Comparison of ENCODE assay signal across 1 cellular context in the genomic region with DNA sequence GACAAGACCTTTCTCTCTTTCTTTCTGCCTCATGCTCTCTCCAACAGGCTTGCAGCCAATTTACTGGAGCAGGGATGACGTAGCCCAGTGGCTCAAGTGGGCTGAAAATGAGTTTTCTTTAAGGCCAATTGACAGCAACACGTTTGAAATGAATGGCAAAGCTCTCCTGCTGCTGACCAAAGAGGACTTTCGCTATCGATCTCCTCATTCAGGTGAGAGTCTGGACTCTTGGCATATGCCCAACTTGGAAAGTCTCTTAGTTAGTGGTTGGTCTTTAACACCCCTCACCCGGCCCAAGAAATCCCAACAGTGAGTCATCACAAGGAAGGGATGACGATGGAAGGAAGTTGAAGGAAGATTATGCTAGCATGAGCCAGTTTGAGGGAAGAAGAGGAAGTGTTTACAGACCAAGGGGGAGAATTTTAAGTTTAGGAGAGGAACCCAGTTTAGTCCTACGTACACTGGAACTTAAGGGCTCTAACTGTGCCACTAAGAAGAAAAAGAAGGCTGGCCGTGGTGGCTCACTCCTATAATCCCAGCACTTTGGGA.
A peak's percentile ranks its signal among the peaks of the same experiment; 100 is the strongest.
TF ChIP-seq lines count a peak whose summit lies in the region.

No MANE protein-coding gene starts in this region.

TF ChIP-seq in K562, 482 proteins besides CTCF, POLR2A, EP300 and RAD21 (continued from another document and continues in another):
- TF ChIP-seq ZKSCAN1 (IDR thresholded peaks at IDR 0.05; ENCODE audit: low read depth, low read length) (no peak), ARID1B (IDR thresholded peaks at IDR 0.05) (peak; percentile 22; the same call in 1 of the 2 replicates), SOX6 (IDR thresholded peaks at IDR 0.05) (no peak), ZNF212 (CRISPR knock-in tag; IDR thresholded peaks at IDR 0.05) (no peak), RUNX1 (IDR thresholded peaks at IDR 0.05; ENCODE audit: low read depth) (no peak), CBX2 (IDR thresholded peaks at IDR 0.05; ENCODE audit: insufficient read depth, low read length, poor library complexity, severe bottlenecking) (no peak), ZFP1 (CRISPR knock-in tag; IDR thresholded peaks at IDR 0.05) (no peak), SMARCE1 (IDR thresholded peaks at IDR 0.05) (peak; percentile 31; the same call in 1 of the 2 replicates), SMARCC2 (IDR thresholded peaks at IDR 0.05; ENCODE audit: low read depth) (no peak), ATF1 (CRISPR knock-in tag; IDR thresholded peaks at IDR 0.05) (no peak), ATF1 (tag; IDR thresholded peaks at IDR 0.05) (no peak), NR2C2 (CRISPR knock-in tag; IDR thresholded peaks at IDR 0.05) (no peak), NR2C2 (tag; IDR thresholded peaks at IDR 0.05) (peak; percentile 26; the same call in 1 of the 2 replicates), ETV6 (IDR thresholded peaks at IDR 0.05; ENCODE audit: borderline replicate concordance in 1 of 2, low read depth in 2 of 2, low read length in 1 of 2) (peak; percentile 16 to 67; a peak in 2 of 4 replicates), ETV6 (CRISPR knock-in tag; IDR thresholded peaks at IDR 0.05; ENCODE audit: borderline replicate concordance) (no peak), KDM2B (CRISPR knock-in tag; IDR thresholded peaks at IDR 0.05) (no peak), RBM14 (IDR thresholded peaks at IDR 0.05; ENCODE audit: borderline replicate concordance, insufficient read depth, low read depth, low read length) (no peak), ZNF143 (CRISPR knock-in tag; IDR thresholded peaks at IDR 0.05) (no peak), CBFA2T2 (conservative IDR thresholded peaks at IDR 0.05) (no peak), ZNF3 (CRISPR knock-in tag; IDR thresholded peaks at IDR 0.05) (no peak), ZNF121 (CRISPR knock-in tag; conservative IDR thresholded peaks at IDR 0.05) (no peak), ILK (tag; IDR thresholded peaks at IDR 0.05; ENCODE audit: borderline replicate concordance, low read depth) (no peak)
- TF ChIP-seq, protein P1, sequence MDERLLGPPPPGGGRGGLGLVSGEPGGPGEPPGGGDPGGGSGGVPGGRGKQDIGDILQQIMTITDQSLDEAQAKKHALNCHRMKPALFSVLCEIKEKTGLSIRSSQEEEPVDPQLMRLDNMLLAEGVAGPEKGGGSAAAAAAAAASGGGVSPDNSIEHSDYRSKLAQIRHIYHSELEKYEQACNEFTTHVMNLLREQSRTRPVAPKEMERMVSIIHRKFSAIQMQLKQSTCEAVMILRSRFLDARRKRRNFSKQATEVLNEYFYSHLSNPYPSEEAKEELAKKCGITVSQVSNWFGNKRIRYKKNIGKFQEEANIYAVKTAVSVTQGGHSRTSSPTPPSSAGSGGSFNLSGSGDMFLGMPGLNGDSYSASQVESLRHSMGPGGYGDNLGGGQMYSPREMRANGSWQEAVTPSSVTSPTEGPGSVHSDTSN (CRISPR knock-in tag; IDR thresholded peaks at IDR 0.05; ENCODE audit: low read depth): no peak
- TF ChIP-seq, protein P1 (tag; conservative IDR thresholded peaks at IDR 0.05; ENCODE audit: low read depth): no peak
- TF ChIP-seq, protein P2, sequence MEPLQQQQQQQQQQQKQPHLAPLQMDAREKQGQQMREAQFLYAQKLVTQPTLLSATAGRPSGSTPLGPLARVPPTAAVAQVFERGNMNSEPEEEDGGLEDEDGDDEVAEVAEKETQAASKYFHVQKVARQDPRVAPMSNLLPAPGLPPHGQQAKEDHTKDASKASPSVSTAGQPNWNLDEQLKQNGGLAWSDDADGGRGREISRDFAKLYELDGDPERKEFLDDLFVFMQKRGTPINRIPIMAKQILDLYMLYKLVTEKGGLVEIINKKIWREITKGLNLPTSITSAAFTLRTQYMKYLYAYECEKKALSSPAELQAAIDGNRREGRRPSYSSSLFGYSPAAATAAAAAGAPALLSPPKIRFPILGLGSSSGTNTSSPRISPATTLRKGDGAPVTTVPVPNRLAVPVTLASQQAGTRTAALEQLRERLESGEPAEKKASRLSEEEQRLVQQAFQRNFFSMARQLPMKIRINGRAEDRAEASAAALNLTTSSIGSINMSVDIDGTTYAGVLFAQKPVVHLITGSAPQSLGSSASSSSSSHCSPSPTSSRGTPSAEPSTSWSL (CRISPR knock-in tag; IDR thresholded peaks at IDR 0.05; ENCODE audit: borderline replicate concordance): no peak
- TF ChIP-seq, protein P3, sequence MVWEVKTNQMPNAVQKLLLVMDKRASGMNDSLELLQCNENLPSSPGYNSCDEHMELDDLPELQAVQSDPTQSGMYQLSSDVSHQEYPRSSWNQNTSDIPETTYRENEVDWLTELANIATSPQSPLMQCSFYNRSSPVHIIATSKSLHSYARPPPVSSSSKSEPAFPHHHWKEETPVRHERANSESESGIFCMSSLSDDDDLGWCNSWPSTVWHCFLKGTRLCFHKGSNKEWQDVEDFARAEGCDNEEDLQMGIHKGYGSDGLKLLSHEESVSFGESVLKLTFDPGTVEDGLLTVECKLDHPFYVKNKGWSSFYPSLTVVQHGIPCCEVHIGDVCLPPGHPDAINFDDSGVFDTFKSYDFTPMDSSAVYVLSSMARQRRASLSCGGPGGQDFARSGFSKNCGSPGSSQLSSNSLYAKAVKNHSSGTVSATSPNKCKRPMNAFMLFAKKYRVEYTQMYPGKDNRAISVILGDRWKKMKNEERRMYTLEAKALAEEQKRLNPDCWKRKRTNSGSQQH (CRISPR knock-in tag; IDR thresholded peaks at IDR 0.05): no peak
- TF ChIP-seq, protein P4, sequence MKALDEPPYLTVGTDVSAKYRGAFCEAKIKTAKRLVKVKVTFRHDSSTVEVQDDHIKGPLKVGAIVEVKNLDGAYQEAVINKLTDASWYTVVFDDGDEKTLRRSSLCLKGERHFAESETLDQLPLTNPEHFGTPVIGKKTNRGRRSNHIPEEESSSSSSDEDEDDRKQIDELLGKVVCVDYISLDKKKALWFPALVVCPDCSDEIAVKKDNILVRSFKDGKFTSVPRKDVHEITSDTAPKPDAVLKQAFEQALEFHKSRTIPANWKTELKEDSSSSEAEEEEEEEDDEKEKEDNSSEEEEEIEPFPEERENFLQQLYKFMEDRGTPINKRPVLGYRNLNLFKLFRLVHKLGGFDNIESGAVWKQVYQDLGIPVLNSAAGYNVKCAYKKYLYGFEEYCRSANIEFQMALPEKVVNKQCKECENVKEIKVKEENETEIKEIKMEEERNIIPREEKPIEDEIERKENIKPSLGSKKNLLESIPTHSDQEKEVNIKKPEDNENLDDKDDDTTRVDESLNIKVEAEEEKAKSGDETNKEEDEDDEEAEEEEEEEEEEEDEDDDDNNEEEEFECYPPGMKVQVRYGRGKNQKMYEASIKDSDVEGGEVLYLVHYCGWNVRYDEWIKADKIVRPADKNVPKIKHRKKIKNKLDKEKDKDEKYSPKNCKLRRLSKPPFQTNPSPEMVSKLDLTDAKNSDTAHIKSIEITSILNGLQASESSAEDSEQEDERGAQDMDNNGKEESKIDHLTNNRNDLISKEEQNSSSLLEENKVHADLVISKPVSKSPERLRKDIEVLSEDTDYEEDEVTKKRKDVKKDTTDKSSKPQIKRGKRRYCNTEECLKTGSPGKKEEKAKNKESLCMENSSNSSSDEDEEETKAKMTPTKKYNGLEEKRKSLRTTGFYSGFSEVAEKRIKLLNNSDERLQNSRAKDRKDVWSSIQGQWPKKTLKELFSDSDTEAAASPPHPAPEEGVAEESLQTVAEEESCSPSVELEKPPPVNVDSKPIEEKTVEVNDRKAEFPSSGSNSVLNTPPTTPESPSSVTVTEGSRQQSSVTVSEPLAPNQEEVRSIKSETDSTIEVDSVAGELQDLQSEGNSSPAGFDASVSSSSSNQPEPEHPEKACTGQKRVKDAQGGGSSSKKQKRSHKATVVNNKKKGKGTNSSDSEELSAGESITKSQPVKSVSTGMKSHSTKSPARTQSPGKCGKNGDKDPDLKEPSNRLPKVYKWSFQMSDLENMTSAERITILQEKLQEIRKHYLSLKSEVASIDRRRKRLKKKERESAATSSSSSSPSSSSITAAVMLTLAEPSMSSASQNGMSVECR (CRISPR knock-in tag; IDR thresholded peaks at IDR 0.05): no peak
- TF ChIP-seq, protein P5, sequence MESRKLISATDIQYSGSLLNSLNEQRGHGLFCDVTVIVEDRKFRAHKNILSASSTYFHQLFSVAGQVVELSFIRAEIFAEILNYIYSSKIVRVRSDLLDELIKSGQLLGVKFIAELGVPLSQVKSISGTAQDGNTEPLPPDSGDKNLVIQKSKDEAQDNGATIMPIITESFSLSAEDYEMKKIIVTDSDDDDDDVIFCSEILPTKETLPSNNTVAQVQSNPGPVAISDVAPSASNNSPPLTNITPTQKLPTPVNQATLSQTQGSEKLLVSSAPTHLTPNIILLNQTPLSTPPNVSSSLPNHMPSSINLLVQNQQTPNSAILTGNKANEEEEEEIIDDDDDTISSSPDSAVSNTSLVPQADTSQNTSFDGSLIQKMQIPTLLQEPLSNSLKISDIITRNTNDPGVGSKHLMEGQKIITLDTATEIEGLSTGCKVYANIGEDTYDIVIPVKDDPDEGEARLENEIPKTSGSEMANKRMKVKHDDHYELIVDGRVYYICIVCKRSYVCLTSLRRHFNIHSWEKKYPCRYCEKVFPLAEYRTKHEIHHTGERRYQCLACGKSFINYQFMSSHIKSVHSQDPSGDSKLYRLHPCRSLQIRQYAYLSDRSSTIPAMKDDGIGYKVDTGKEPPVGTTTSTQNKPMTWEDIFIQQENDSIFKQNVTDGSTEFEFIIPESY (CRISPR knock-in tag; IDR thresholded peaks at IDR 0.05): no peak
- TF ChIP-seq, protein P6, sequence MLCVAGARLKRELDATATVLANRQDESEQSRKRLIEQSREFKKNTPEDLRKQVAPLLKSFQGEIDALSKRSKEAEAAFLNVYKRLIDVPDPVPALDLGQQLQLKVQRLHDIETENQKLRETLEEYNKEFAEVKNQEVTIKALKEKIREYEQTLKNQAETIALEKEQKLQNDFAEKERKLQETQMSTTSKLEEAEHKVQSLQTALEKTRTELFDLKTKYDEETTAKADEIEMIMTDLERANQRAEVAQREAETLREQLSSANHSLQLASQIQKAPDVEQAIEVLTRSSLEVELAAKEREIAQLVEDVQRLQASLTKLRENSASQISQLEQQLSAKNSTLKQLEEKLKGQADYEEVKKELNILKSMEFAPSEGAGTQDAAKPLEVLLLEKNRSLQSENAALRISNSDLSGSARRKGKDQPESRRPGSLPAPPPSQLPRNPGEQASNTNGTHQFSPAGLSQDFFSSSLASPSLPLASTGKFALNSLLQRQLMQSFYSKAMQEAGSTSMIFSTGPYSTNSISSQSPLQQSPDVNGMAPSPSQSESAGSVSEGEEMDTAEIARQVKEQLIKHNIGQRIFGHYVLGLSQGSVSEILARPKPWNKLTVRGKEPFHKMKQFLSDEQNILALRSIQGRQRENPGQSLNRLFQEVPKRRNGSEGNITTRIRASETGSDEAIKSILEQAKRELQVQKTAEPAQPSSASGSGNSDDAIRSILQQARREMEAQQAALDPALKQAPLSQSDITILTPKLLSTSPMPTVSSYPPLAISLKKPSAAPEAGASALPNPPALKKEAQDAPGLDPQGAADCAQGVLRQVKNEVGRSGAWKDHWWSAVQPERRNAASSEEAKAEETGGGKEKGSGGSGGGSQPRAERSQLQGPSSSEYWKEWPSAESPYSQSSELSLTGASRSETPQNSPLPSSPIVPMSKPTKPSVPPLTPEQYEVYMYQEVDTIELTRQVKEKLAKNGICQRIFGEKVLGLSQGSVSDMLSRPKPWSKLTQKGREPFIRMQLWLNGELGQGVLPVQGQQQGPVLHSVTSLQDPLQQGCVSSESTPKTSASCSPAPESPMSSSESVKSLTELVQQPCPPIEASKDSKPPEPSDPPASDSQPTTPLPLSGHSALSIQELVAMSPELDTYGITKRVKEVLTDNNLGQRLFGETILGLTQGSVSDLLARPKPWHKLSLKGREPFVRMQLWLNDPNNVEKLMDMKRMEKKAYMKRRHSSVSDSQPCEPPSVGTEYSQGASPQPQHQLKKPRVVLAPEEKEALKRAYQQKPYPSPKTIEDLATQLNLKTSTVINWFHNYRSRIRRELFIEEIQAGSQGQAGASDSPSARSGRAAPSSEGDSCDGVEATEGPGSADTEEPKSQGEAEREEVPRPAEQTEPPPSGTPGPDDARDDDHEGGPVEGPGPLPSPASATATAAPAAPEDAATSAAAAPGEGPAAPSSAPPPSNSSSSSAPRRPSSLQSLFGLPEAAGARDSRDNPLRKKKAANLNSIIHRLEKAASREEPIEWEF (CRISPR knock-in tag; IDR thresholded peaks at IDR 0.05): no peak
- TF ChIP-seq, protein P7, sequence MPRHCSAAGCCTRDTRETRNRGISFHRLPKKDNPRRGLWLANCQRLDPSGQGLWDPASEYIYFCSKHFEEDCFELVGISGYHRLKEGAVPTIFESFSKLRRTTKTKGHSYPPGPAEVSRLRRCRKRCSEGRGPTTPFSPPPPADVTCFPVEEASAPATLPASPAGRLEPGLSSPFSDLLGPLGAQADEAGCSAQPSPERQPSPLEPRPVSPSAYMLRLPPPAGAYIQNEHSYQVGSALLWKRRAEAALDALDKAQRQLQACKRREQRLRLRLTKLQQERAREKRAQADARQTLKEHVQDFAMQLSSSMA (CRISPR knock-in tag; IDR thresholded peaks at IDR 0.05): no peak
- TF ChIP-seq, protein P8, sequence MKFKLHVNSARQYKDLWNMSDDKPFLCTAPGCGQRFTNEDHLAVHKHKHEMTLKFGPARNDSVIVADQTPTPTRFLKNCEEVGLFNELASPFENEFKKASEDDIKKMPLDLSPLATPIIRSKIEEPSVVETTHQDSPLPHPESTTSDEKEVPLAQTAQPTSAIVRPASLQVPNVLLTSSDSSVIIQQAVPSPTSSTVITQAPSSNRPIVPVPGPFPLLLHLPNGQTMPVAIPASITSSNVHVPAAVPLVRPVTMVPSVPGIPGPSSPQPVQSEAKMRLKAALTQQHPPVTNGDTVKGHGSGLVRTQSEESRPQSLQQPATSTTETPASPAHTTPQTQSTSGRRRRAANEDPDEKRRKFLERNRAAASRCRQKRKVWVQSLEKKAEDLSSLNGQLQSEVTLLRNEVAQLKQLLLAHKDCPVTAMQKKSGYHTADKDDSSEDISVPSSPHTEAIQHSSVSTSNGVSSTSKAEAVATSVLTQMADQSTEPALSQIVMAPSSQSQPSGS (CRISPR knock-in tag; IDR thresholded peaks at IDR 0.05): no peak
